ENCODE assay signal across 8 cellular contexts in genomic region chr7:94655884-94656657, GRCh38. TPM values are rescaled to one million over a fixed set of nuclear protein-coding genes. Genes with fewer than 3 reads are reported as not detected.
DNase-seq lines count a peak whose midpoint lies in the region; ATAC-seq and TF ChIP-seq lines count a peak whose summit lies in the region.

A gene with protein sequence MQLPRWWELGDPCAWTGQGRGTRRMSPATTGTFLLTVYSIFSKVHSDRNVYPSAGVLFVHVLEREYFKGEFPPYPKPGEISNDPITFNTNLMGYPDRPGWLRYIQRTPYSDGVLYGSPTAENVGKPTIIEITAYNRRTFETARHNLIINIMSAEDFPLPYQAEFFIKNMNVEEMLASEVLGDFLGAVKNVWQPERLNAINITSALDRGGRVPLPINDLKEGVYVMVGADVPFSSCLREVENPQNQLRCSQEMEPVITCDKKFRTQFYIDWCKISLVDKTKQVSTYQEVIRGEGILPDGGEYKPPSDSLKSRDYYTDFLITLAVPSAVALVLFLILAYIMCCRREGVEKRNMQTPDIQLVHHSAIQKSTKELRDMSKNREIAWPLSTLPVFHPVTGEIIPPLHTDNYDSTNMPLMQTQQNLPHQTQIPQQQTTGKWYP (minus strand): TSS chr7:94656133. CDS start chr7:94656098, 35 bp downstream.

- peak within 1 kb of the TSS; percentile 44; the same call in 1 of the 2 replicates for H3K27ac ChIP-seq in HUES6 (ENCODE audit: low read depth, low read length)
- H3K27ac ChIP-seq in Panc1 (ENCODE audit: low read length): peak within 1 kb of the TSS; percentile 78
- H3K27ac ChIP-seq in vagina: peak within 1 kb of the TSS; percentile 88

- H3K27me3 ChIP-seq in HUES6 (ENCODE audit: control insufficient read depth, insufficient read depth, low read length): peaks cover 8% of the 10 kb centered on the region; the same call in 1 of the 2 replicates
- no peaks in the 10 kb centered on the region for H3K27me3 ChIP-seq in Panc1 (ENCODE audit: control insufficient read depth, insufficient read depth, low read length)
- H3K27me3 ChIP-seq in adipocyte (replicated peaks; ENCODE audit: control insufficient read depth, insufficient read depth, low read length): no peaks in the 10 kb centered on the region
- H3K27me3 ChIP-seq in vagina: no peaks in the 10 kb centered on the region

- intact Hi-C loops in Panc1 (cut with micrococcal nuclease; ENCODE audit: unreplicated experiment) (loop anchor here (5.0 kb wide), 1 partner anchor 209 kb away; no protein-coding TSS in a partner anchor), Right ventricle myocardium inferior (cut with DNase I) (loop anchor here (2.0 to 5.0 kb wide), 2 partner anchors 144 to 203 kb away; no protein-coding TSS in a partner anchor), vagina (cut with DNase I) (no loop called here)

- DNase-seq in Panc1 (ENCODE audit: low read depth, low spot score): no peak
- DNase-seq in adipocyte (ENCODE audit: low read depth): peak; percentile 78
- peak; percentile 71 for DNase-seq in Right ventricle myocardium inferior (ENCODE audit: missing footprints)
- DNase-seq in occipital lobe (lab: John Stamatoyannopoulos, UW): peak; percentile 70
- no peak for DNase-seq in vagina (ENCODE audit: extremely low spot score in 2 of 2)
- no peak for DNase-seq in OCI-M2 (lab: John Stamatoyannopoulos, UW; ENCODE audit: unreplicated experiment)

- H3K9ac ChIP-seq in HUES6 (ENCODE audit: low read length): peak within 1 kb of the TSS; percentile 84
- peak within 1 kb of the TSS; percentile 85 for H3K9ac ChIP-seq in adipocyte (ENCODE audit: low read length)

- TF ChIP-seq POLR2A in GM10847 (IDR thresholded peaks at IDR 0.05; ENCODE audit: extremely low read depth, insufficient read length) (peak; percentile 85), vagina (IDR thresholded peaks at IDR 0.05) (no peak)

- TF ChIP-seq CTCF in Panc1 (IDR thresholded peaks at IDR 0.05) (peak; percentile 74), vagina (IDR thresholded peaks at IDR 0.05) (no peak)

- H3K4me3 ChIP-seq in HUES6 (ENCODE audit: low read depth, low read length) (peak within 1 kb of the TSS; percentile 85), Panc1 (ENCODE audit: low read depth in 2 of 2, low read length in 2 of 2) (peak within 1 kb of the TSS; percentile 66 to 88), adipocyte (ENCODE audit: low read length) (peak within 1 kb of the TSS; percentile 86), vagina (peak within 1 kb of the TSS; percentile 60 to 61)

- BruUV-seq in Panc1 (replicated peaks; lab: Mats Ljungman, UMichigan): no TSS peak

- H3K36me3 ChIP-seq in HUES6 (ENCODE audit: control insufficient read depth, insufficient read depth, low read length) (no peaks in the 10 kb centered on the region), Panc1 (ENCODE audit: control insufficient read depth, insufficient read depth, low read length) (no peaks in the 10 kb centered on the region), adipocyte (ENCODE audit: control insufficient read depth, insufficient read depth, low read length, severe bottlenecking) (no peaks in the 10 kb centered on the region), vagina (no peaks in the 10 kb centered on the region)

- ATAC-seq in Panc1: peak; percentile 58
- peak; percentile 76 for ATAC-seq in Right ventricle myocardium inferior

- H3K9me3 ChIP-seq in HUES6 (ENCODE audit: control insufficient read depth, insufficient read depth, low read depth, low read length) (peaks cover 12% of the 10 kb centered on the region), Panc1 (ENCODE audit: control insufficient read depth, insufficient read depth, low read depth, low read length) (no peaks in the 10 kb centered on the region), adipocyte (ENCODE audit: control insufficient read depth, low read length) (no peaks in the 10 kb centered on the region), vagina (no peaks in the 10 kb centered on the region)

- POLR2A ChIA-PET in Panc1 (lab: Charles Lee): no interaction called here

- in situ Hi-C loops in Panc1 (cut with HindIII; ENCODE audit: low pct_unique_long_range_greater_than_20kb, low sequenced_read_pairs): no loop called here

- H3K4me1 ChIP-seq in HUES6 (ENCODE audit: control insufficient read depth, insufficient read depth, low read length) (peaks cover 6% of the 10 kb centered on the region; the same call in 1 of the 2 replicates), Panc1 (ENCODE audit: control insufficient read depth, insufficient read depth, low read length) (peaks cover 5% of the 10 kb centered on the region; the same call in 1 of the 2 replicates), adipocyte (ENCODE audit: control insufficient read depth, insufficient read depth, low read length) (peaks cover 19% of the 10 kb centered on the region), vagina (peaks cover 18% of the 10 kb centered on the region)

- CTCF ChIA-PET in Panc1 (lab: Charles Lee): interaction anchor here (0.5 to 0.6 kb wide), 2 partner anchors 141 to 206 kb away, joined by 3 read pairs; no protein-coding TSS in a partner anchor

RNA-seq across cellular contexts. Expression of the gene that starts here (rescaled TPM):
- total RNA-seq in Panc1 (2021; ENCODE audit: unreplicated experiment): 32.0 TPM
- 36.6 TPM for polyA plus RNA-seq in Panc1 (2012; ENCODE audit: insufficient read length)
- total RNA-seq in Right ventricle myocardium inferior: 23.7 TPM
- total RNA-seq in occipital lobe: 92.8 TPM
- 84.0 TPM for total RNA-seq in vagina

Comparison
In these comparisons a context has a peak if more than half of its experiments do, and no peak if none do; other contexts are left out.
1. DNase-seq: peak in adipocyte (single experiment), Right ventricle myocardium inferior (single experiment) and occipital lobe (single experiment); none in Panc1 (single experiment), vagina (0 of 2) and OCI-M2 (single experiment).
2. Peak in every context shown above with its lines, with median percentiles within 50 percentile points of each other: H3K27ac ChIP-seq and H3K4me3 ChIP-seq.